ENCODE assay signal across 22 cellular contexts in genomic region chr11:117419136-117419914, GRCh38.
DNase-seq lines count a peak whose midpoint lies in the region; ATAC-seq, FAIRE-seq and TF ChIP-seq lines count a peak whose summit lies in the region.
"Had no signal": no experiment of that assay in that cellular context is flagged by ENCODE, and none has a peak within 500 bp of the region (broad histone marks: within the 10 kb centered on the region; RNA-seq: fewer than 3 reads in every experiment).

No MANE protein-coding gene starts in this region.

- H3K79me2 ChIP-seq in GM23248 (ENCODE audit: insufficient read depth), result no peaks in the 10 kb centered on the region

- no peak overlapping the region for H2BK15ac ChIP-seq in mesenchymal stem cell (ENCODE audit: low read depth, poor library complexity, severe bottlenecking)

- H3K4me2 ChIP-seq in GM23248 (ENCODE audit: unreplicated experiment) (no peak overlapping the region), mesenchymal stem cell (ENCODE audit: low read length, poor library complexity, severe bottlenecking) (no peak overlapping the region)

- no peak overlapping the region for H2BK120ac ChIP-seq in mesenchymal stem cell (ENCODE audit: low read depth, low read length)

- no peak overlapping the region for H3K9ac ChIP-seq in GM23248
- no peak overlapping the region for H3K9ac ChIP-seq in mesenchymal stem cell (ENCODE audit: low read length)

- H3K79me1 ChIP-seq in mesenchymal stem cell (replicated peaks; ENCODE audit: low read length, poor library complexity, severe bottlenecking), result no peaks in the 10 kb centered on the region

- H3K4me3 Mint-ChIP-seq in chondrocyte (ENCODE audit: unreplicated experiment), result no peak overlapping the region
- H3K4me3 Mint-ChIP-seq: CD4-positive, CD25-positive, alpha-beta regulatory T cell; immature natural killer cell; stimulated activated effector memory CD8-positive, alpha-beta T cell treated with anti-CD3 and anti-CD28 coated beads, Interleukin-12 subunit alpha, Interleukin-12 subunit beta, amount 100 ng/mL, for 72 hours had no signal

- no peaks in the 10 kb centered on the region for H3K9me3 Mint-ChIP-seq in chondrocyte (ENCODE audit: low read depth)
- H3K9me3 Mint-ChIP-seq: CD4-positive, CD25-positive, alpha-beta regulatory T cell; immature natural killer cell; stimulated activated effector memory CD8-positive, alpha-beta T cell treated with anti-CD3 and anti-CD28 coated beads, Interleukin-12 subunit alpha, Interleukin-12 subunit beta, amount 100 ng/mL, for 72 hours had no signal

- TF ChIP-seq CTCF in chondrocyte (IDR thresholded peaks at IDR 0.05), result no peak

- H4K20me1 ChIP-seq in GM23248 (ENCODE audit: insufficient read depth), result no peaks in the 10 kb centered on the region

- in situ Hi-C loops in GM23248 (cut with MboI), result no loop called here

- H3K4me1 ChIP-seq in GM23248 (ENCODE audit: insufficient read depth) (no peaks in the 10 kb centered on the region), mesenchymal stem cell (ENCODE audit: control insufficient read depth, insufficient read depth, low read depth, low read length) (peaks cover 4% of the 10 kb centered on the region)
- H3K4me1 ChIP-seq: Peyer's patch, uterus had no signal

- no peak overlapping the region for H3K23ac ChIP-seq in mesenchymal stem cell (ENCODE audit: low read length in 2 of 2)

- no peak overlapping the region for H3K4ac ChIP-seq in mesenchymal stem cell (ENCODE audit: low read depth in 1 of 2, low read length in 2 of 2)

- H2AK5ac ChIP-seq in mesenchymal stem cell (ENCODE audit: low read length, severe bottlenecking), result no peak overlapping the region

- ATAC-seq in GM19351 (IDR thresholded peaks at IDR 0.05; ENCODE audit: unreplicated experiment) (no peak), GM21528 (IDR thresholded peaks at IDR 0.05; ENCODE audit: low FRiP score, unreplicated experiment) (no peak)
- ATAC-seq: mucosa of descending colon had no signal

- H3K14ac ChIP-seq in mesenchymal stem cell (ENCODE audit: low read length in 2 of 2), result no peak overlapping the region

- FAIRE-seq in RCC 7860 (lab: Jason Lieb, UNC), result no peak

- no peak overlapping the region for H2BK12ac ChIP-seq in mesenchymal stem cell (ENCODE audit: low read length in 2 of 2)

- no peaks in the 10 kb centered on the region for H3K9me3 ChIP-seq in GM23248 (ENCODE audit: low read depth)
- H3K9me3 ChIP-seq in mesenchymal stem cell (ENCODE audit: control insufficient read depth, low read length), result no peaks in the 10 kb centered on the region
- H3K9me3 ChIP-seq: mucosa of descending colon, Peyer's patch, uterus had no signal

- no peaks in the 10 kb centered on the region for H3K4me1 Mint-ChIP-seq in chondrocyte (ENCODE audit: low read depth)
- H3K4me1 Mint-ChIP-seq: CD4-positive, CD25-positive, alpha-beta regulatory T cell; immature natural killer cell; stimulated activated effector memory CD8-positive, alpha-beta T cell treated with anti-CD3 and anti-CD28 coated beads, Interleukin-12 subunit alpha, Interleukin-12 subunit beta, amount 100 ng/mL, for 72 hours had no signal

- peaks cover 7% of the 10 kb centered on the region for H3K27me3 Mint-ChIP-seq in chondrocyte (ENCODE audit: low read depth)
- H3K27me3 Mint-ChIP-seq: CD4-positive, CD25-positive, alpha-beta regulatory T cell had no signal

- H3K9me2 ChIP-seq in GM23248 (ENCODE audit: insufficient read depth), result no peaks in the 10 kb centered on the region

- no peak overlapping the region for H2BK5ac ChIP-seq in mesenchymal stem cell (ENCODE audit: low read depth, low read length, poor library complexity, severe bottlenecking)

- H3K27ac ChIP-seq in GM23248 (no peak overlapping the region), mesenchymal stem cell (ENCODE audit: low read length, poor library complexity, severe bottlenecking) (no peak overlapping the region)
- H3K27ac ChIP-seq: coronary artery, Peyer's patch, uterus had no signal

- H3K18ac ChIP-seq in mesenchymal stem cell (ENCODE audit: low read depth in 1 of 2, low read length in 2 of 2), result no peak overlapping the region

- H3K27me3 ChIP-seq in GM23248 (replicated peaks; ENCODE audit: insufficient read depth) (peaks cover 4% of the 10 kb centered on the region; the same call in 1 of the 2 replicates), mesenchymal stem cell (ENCODE audit: control insufficient read depth in 1 of 2, insufficient read depth in 1 of 2, low read length in 2 of 2) (peaks cover 27 to 34% of the 10 kb centered on the region in 2 experiments)
- H3K27me3 ChIP-seq: Peyer's patch, uterus had no signal

- whole genome bisulfite sequencing in GM23248 (ENCODE audit: low coverage in 1 of 2, low lambda C conversion rate in 2 of 2, missing lambda C conversion rate in 2 of 2), 2 experiments, result 65 to 66% methylated on average over 17 of the region's 17 CpGs
- 83% methylated on average over 17 of the region's 17 CpGs for WGBS in mesenchymal stem cell

- H3K27ac Mint-ChIP-seq in chondrocyte (ENCODE audit: unreplicated experiment), result no peak overlapping the region
- H3K27ac Mint-ChIP-seq: CD4-positive, CD25-positive, alpha-beta regulatory T cell; immature natural killer cell; progenitor cell of endocrine pancreas; stimulated activated effector memory CD8-positive, alpha-beta T cell treated with anti-CD3 and anti-CD28 coated beads, Interleukin-12 subunit alpha, Interleukin-12 subunit beta, amount 100 ng/mL, for 72 hours had no signal

- H2AFZ ChIP-seq in GM23248, result no peak overlapping the region
- no peak overlapping the region for H2AFZ ChIP-seq in mesenchymal stem cell (ENCODE audit: low read depth, low read length)

- peak; percentile 66 for DNase-seq in AG08396 (ENCODE audit: low spot score)
- DNase-seq in GM23248, result peak; percentile 71
- DNase-seq in chondrocyte (ENCODE audit: low spot score), result peak; percentile 42
- peak; percentile 19 for DNase-seq in mesenchymal stem cell
- DNase-seq in RCC 7860 (ENCODE audit: low spot score), result no peak
- DNase-seq in OCI-M2 (lab: John Stamatoyannopoulos, UW; ENCODE audit: unreplicated experiment), result no peak
- DNase-seq: activated CD4-positive, alpha-beta T cell treated with anti-CD3 and anti-CD28 coated beads for 4 hours; CD4-positive, CD25-positive, alpha-beta regulatory T cell; DMS 273 treated with DMSO at 0.1 percent for 48 hours; GDM1; immature natural killer cell; mucosa of descending colon; NCI-H1417; NCI-H524 treated with DMSO at 0.1 percent for 48 hours; stimulated activated CD4-positive, alpha-beta T cell treated with anti-CD3 and anti-CD28 coated beads, Interleukin-1b, Interleukin-23, amount 100 ng/mL, for 48 hours; uterus had no signal

- no peaks in the 10 kb centered on the region for H3K36me3 ChIP-seq in GM23248 (ENCODE audit: low read depth)
- H3K36me3 ChIP-seq in mesenchymal stem cell (ENCODE audit: control insufficient read depth in 1 of 2, insufficient read depth in 2 of 2, low read depth in 1 of 2, low read length in 2 of 2), result peaks cover 0 to 3% of the 10 kb centered on the region in 2 experiments
- H3K36me3 ChIP-seq: Peyer's patch, uterus had no signal

- no peaks in the 10 kb centered on the region for H3K36me3 Mint-ChIP-seq in chondrocyte (ENCODE audit: low read depth)
- H3K36me3 Mint-ChIP-seq: CD4-positive, CD25-positive, alpha-beta regulatory T cell; immature natural killer cell; stimulated activated effector memory CD8-positive, alpha-beta T cell treated with anti-CD3 and anti-CD28 coated beads, Interleukin-12 subunit alpha, Interleukin-12 subunit beta, amount 100 ng/mL, for 72 hours had no signal

- H4K91ac ChIP-seq in mesenchymal stem cell (ENCODE audit: low read length), result no peak overlapping the region

- H3F3A ChIP-seq in GM23248 (ENCODE audit: insufficient read depth), result no peaks in the 10 kb centered on the region

- H3K4me3 ChIP-seq in GM23248 (no peak overlapping the region), mesenchymal stem cell (ENCODE audit: insufficient read depth in 1 of 2, low read depth in 1 of 2, low read length in 2 of 2) (no peak overlapping the region)
- H3K4me3 ChIP-seq: coronary artery, mucosa of descending colon, Peyer's patch, uterus had no signal

- H4K8ac ChIP-seq in mesenchymal stem cell (ENCODE audit: low read length), result no peak overlapping the region

Comparison
In these comparisons a context has a peak if more than half of its experiments do, and no peak if none do; other contexts are left out.
1. DNase-seq: peak in AG08396 (single experiment), GM23248 (single experiment), chondrocyte (single experiment) and mesenchymal stem cell (single experiment); none in RCC 7860 (single experiment) and OCI-M2 (single experiment).